In the genomic region with DNA sequence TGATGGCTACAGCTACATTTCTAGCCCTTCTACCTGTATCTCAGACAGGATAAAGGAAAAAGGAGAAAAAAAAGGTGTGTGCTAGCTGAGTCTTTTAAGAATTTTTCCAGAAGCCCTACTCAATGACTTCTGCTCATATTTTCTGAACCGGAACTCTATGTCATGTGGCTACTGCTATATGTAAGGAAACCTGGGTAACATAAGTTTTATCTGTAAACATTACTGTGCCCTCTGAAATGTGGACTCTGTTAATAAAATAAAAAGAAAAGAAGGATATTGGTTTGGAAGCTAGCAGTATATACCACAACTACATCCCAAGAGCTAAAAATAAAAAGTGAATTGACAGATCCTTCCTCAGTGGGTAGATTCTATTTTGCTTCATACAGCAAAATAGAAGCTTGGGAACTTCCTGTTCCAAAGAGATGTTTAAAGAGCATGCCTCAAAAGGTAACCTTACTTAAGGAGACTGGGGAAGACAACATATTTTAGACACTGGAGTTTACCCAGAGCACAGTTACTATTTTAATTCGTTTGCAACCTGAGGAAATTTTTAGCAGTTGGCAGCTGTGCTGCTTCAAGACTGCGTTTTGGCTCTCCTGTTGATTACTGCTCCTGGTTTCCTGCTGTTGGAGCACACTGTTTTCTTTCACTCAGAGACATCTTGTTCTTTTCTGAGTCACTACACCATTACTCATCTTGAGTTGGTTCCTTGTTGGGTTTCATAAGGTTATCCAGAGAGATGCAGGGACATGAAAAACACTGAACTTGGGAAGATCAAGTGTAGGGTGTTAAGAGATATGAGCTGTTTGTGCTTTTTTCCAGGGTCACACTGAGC, we compare ENCODE assay signal across 9 cellular contexts.
A peak's percentile ranks its signal among the peaks of the same experiment; 100 is the strongest.
DNase-seq lines count a peak whose midpoint lies in the region; ATAC-seq, FAIRE-seq and TF ChIP-seq lines count a peak whose summit lies in the region.
"Had no signal": no experiment of that assay in that cellular context is flagged by ENCODE, and none has a peak within 500 bp of the region (broad histone marks: within the 10 kb centered on the region; RNA-seq: fewer than 3 reads in every experiment).

No MANE protein-coding gene starts in this region.

- FAIRE-seq in small intestine (lab: Jason Lieb, UNC) = no peak

- no peaks in the 10 kb centered on the region for H3K36me3 ChIP-seq in small intestine (ENCODE audit: control insufficient read depth in 2 of 2, insufficient read depth in 2 of 2, low read length in 2 of 2)
- H3K36me3 ChIP-seq: ovary had no signal

- 38 to 60% (median 56%) methylated on average over 3 of the region's 3 CpGs for WGBS in small intestine, 3 donors

- no peaks in the 10 kb centered on the region for H3K27me3 ChIP-seq in small intestine (ENCODE audit: control insufficient read depth in 2 of 2, insufficient read depth in 2 of 2, low read length in 2 of 2)
- H3K27me3 ChIP-seq: ovary had no signal

- H3K9me3 ChIP-seq in small intestine (ENCODE audit: control insufficient read depth, low read depth) = no peaks in the 10 kb centered on the region
- H3K9me3 ChIP-seq: ovary had no signal

- no peak overlapping the region for H3K4me3 ChIP-seq in fibroblast of villous mesenchyme (ENCODE audit: low read depth, low read length)
- no peak overlapping the region for H3K4me3 ChIP-seq in small intestine (ENCODE audit: low read depth in 1 of 2, low read length in 2 of 2)
- H3K4me3 ChIP-seq: ovary had no signal

- ATAC-seq in GM18868 (IDR thresholded peaks at IDR 0.05; ENCODE audit: unreplicated experiment) (peak; percentile 60), GM21390 (IDR thresholded peaks at IDR 0.05; ENCODE audit: unreplicated experiment) (no peak), GM19455 (IDR thresholded peaks at IDR 0.05; ENCODE audit: unreplicated experiment) (no peak)

- H3K27ac ChIP-seq in small intestine (ENCODE audit: low read depth in 1 of 2, low read length in 1 of 2) = peak overlapping the region in 1 of 2 donors; percentile 19
- H3K27ac ChIP-seq: ovary had no signal

- H3K4me1 ChIP-seq in small intestine (ENCODE audit: control insufficient read depth in 2 of 2, insufficient read depth in 1 of 2, low read depth in 1 of 2, low read length in 1 of 2) = no peaks in the 10 kb centered on the region

- no peak for TF ChIP-seq CTCF in fibroblast of villous mesenchyme (IDR thresholded peaks at IDR 0.05; ENCODE audit: insufficient read depth, low read depth, low read length)
- no peak for TF ChIP-seq CTCF in GM20000 (IDR thresholded peaks at IDR 0.05; ENCODE audit: extremely low read depth, missing control alignments)

- DNase-seq in RKO (ENCODE audit: low spot score) (peak; percentile 77), fibroblast of villous mesenchyme (ENCODE audit: low read depth) (peak; percentile 86), small intestine (peak; percentile 25), NCI-H1436 treated with DMSO at 0.1 percent for 48 hours (lab: John Stamatoyannopoulos, UW) (no peak), GM20000 (ENCODE audit: low spot score) (no peak)

Comparison
In these comparisons a context has a peak if more than half of its experiments do, and no peak if none do; other contexts are left out.
1. DNase-seq: peak in RKO (single experiment), fibroblast of villous mesenchyme (single experiment) and small intestine (single experiment); none in NCI-H1436 treated with DMSO at 0.1 percent for 48 hours (single experiment) and GM20000 (single experiment).